ENCODE assay signal across 1 cellular context in the genomic region with DNA sequence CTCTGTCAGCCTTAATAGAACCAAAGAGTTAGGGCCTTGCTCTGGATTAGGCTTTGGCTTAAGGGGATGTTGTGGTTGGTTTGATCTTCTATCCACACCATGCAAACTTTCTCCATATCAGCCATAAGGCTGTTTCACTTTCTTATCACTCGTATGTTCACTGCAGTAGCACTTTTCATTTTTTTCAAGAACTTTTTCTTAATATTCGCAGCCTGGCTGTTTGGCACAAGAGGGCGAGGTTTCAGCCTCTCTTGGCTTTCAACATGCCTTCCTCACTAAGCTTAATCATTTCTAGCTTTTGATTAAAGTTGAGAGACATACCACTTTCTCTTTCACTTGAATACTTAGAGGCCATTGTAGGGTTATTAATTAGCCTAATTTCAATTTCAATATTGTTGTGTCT.
TF ChIP-seq lines count a peak whose summit lies in the region.

No MANE protein-coding gene starts in this region.

TF ChIP-seq in GM23338, 12 proteins besides CTCF, POLR2A, EP300 and RAD21 (continued from another document):
- TF ChIP-seq, protein P1, sequence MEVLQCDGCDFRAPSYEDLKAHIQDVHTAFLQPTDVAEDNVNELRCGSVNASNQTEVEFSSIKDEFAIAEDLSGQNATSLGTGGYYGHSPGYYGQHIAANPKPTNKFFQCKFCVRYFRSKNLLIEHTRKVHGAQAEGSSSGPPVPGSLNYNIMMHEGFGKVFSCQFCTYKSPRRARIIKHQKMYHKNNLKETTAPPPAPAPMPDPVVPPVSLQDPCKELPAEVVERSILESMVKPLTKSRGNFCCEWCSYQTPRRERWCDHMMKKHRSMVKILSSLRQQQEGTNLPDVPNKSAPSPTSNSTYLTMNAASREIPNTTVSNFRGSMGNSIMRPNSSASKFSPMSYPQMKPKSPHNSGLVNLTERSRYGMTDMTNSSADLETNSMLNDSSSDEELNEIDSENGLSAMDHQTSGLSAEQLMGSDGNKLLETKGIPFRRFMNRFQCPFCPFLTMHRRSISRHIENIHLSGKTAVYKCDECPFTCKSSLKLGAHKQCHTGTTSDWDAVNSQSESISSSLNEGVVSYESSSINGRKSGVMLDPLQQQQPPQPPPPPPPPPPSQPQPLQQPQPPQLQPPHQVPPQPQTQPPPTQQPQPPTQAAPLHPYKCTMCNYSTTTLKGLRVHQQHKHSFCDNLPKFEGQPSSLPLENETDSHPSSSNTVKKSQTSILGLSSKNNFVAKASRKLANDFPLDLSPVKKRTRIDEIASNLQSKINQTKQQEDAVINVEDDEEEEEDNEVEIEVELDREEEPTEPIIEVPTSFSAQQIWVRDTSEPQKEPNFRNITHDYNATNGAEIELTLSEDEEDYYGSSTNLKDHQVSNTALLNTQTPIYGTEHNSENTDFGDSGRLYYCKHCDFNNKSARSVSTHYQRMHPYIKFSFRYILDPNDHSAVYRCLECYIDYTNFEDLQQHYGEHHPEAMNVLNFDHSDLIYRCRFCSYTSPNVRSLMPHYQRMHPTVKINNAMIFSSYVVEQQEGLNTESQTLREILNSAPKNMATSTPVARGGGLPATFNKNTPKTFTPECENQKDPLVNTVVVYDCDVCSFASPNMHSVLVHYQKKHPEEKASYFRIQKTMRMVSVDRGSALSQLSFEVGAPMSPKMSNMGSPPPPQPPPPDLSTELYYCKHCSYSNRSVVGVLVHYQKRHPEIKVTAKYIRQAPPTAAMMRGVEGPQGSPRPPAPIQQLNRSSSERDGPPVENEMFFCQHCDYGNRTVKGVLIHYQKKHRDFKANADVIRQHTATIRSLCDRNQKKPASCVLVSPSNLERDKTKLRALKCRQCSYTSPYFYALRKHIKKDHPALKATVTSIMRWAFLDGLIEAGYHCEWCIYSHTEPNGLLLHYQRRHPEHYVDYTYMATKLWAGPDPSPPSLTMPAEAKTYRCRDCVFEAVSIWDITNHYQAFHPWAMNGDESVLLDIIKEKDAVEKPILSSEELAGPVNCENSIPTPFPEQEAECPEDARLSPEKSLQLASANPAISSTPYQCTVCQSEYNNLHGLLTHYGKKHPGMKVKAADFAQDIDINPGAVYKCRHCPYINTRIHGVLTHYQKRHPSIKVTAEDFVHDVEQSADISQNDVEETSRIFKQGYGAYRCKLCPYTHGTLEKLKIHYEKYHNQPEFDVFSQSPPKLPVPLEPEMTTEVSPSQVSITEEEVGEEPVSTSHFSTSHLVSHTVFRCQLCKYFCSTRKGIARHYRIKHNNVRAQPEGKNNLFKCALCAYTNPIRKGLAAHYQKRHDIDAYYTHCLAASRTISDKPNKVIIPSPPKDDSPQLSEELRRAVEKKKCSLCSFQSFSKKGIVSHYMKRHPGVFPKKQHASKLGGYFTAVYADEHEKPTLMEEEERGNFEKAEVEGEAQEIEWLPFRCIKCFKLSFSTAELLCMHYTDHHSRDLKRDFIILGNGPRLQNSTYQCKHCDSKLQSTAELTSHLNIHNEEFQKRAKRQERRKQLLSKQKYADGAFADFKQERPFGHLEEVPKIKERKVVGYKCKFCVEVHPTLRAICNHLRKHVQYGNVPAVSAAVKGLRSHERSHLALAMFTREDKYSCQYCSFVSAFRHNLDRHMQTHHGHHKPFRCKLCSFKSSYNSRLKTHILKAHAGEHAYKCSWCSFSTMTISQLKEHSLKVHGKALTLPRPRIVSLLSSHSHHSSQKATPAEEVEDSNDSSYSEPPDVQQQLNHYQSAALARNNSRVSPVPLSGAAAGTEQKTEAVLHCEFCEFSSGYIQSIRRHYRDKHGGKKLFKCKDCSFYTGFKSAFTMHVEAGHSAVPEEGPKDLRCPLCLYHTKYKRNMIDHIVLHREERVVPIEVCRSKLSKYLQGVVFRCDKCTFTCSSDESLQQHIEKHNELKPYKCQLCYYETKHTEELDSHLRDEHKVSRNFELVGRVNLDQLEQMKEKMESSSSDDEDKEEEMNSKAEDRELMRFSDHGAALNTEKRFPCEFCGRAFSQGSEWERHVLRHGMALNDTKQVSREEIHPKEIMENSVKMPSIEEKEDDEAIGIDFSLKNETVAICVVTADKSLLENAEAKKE (CRISPR knock-in tag; IDR thresholded peaks at IDR 0.05), result no peak
